20 cellular contexts compared by ENCODE assay signal in genomic region chr1:68815632-68816031, GRCh38.
"Had no signal": no experiment of that assay in that cellular context is flagged by ENCODE, and none has a peak within 500 bp of the region (broad histone marks: within the 10 kb centered on the region; RNA-seq: fewer than 3 reads in every experiment).

No MANE protein-coding gene starts in this region.

- H3K4me1 ChIP-seq: ascending aorta had no signal

- H3K36me3 ChIP-seq: ascending aorta, cardiac muscle cell had no signal

- H3K4me2 ChIP-seq: PC-9 had no signal

- H2AFZ ChIP-seq: PC-9 had no signal

- DNase-seq: activated CD4-positive, alpha-beta T cell treated with anti-CD3 and anti-CD28 coated beads, Interleukin-2, amount 10 ng/mL, durations not matched to agents 24 days and 14 days; activated CD4-positive, alpha-beta T cell treated with anti-CD3 and anti-CD28 coated beads, Interleukin-2, amount 50 U/mL, for 4 hours; activated CD8-positive, alpha-beta T cell treated with anti-CD3 and anti-CD28 coated beads, Interleukin-2, amount 10 ng/mL, durations not matched to agents 7 days and 5 days; activated gamma-delta T cell; activated naive CD4-positive, alpha-beta T cell treated with Interleukin-2 at 50 U/mL for 16 hours; activated naive CD8-positive, alpha-beta T cell treated with anti-CD3 and anti-CD28 coated beads, Interleukin-2, amount 10 ng/mL, durations not matched to agents 7 days and 5 days; activated T-cell treated with anti-CD3 and anti-CD28 coated beads, Interleukin-2, amount 50 U/mL, for 24 hours; amygdala; NCI-H1105; NCI-H1417 treated with DMSO at 0.1 percent for 48 hours; NCI-H2107; NCI-H2171; NCI-H510A; NCI-H526; PC-9; SIG-M5 had no signal

- H3K9me3 ChIP-seq: ascending aorta had no signal

- ATAC-seq: activated CD8-positive, alpha-beta T cell treated with anti-CD3 and anti-CD28 coated beads, Interleukin-2, amount 10 ng/mL, durations not matched to agents 7 days and 5 days; Right ventricle myocardium inferior had no signal

- H3K27me3 ChIP-seq: ascending aorta, cardiac muscle cell had no signal

- H3K4me3 ChIP-seq: ascending aorta, cardiac muscle cell, PC-9 had no signal

- H3K27ac ChIP-seq: ascending aorta, cardiac muscle cell, PC-9, RWPE1 had no signal
